ENCODE assay signal across 8 cellular contexts in the genomic region with DNA sequence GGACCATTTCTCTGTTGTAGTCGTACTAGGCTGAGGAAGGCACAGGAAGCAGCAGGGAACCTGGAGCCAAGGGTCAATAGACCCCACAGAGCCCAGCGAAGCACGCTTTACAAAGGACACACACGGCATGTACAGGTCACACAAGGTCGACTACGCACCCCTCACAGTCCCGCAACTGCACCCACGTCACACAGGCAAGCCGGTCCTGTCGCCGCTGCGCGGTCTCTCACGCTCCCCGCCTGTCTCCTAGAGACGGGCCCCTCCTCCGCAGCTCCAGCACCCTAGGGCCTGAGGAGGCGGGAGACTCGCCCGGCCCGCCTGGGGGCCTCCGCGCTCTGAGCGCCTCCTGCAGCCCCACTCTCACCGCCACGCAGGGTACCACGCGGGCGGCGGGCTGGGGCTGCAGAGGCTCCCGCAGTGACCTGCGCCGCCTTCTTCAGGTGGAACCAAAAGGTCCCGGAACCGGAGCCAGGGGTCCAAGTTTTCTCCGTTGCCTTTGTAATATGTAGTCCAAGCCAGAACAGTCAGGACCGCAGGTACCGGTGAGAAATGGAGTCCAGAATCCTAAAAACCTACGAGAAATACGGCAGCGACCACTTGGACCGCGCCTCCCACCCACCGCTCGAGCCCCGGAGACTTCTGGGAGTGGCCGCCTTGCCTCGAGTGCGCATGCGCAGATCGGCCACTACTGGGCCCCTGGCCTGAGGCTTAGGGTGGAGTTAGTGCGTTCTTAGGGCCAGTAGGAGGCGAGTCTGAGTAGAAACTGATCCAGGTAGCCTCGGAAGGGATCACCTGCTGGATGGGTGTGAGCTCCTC.
DNase-seq lines count a peak whose midpoint lies in the region; ATAC-seq lines count a peak whose summit lies in the region.

A gene (minus strand): TSS at position 651 of the 816 bp plus-strand sequence. CDS start 8,143 bp downstream, outside the sequence.

- H3K4me3 ChIP-seq in BLaER1 treated with 17β-estradiol and CSF1 and Interleukin-3, amounts not matched to agents 10 nM and 100 nM: peak within 1 kb of the TSS; percentile 74 to 98 (median 86)

- H4K20me1 ChIP-seq in BLaER1 treated with 17β-estradiol and CSF1 and Interleukin-3, amounts not matched to agents 10 nM and 100 nM: no peaks in the 10 kb centered on the region

- H3K4me1 ChIP-seq in BLaER1 treated with 17β-estradiol and CSF1 and Interleukin-3, amounts not matched to agents 10 nM and 100 nM: peaks cover 9 to 14% (median 11%) of the 10 kb centered on the region in 10 experiments

- ATAC-seq in GM19328 (IDR thresholded peaks at IDR 0.05; ENCODE audit: unreplicated experiment) (peak; percentile 97), HG03520 (IDR thresholded peaks at IDR 0.05; ENCODE audit: unreplicated experiment) (peak; percentile 89)

- H3K27ac ChIP-seq in BLaER1 treated with 17β-estradiol and CSF1 and Interleukin-3, amounts not matched to agents 10 nM and 100 nM: peak within 1 kb of the TSS; percentile 52 to 78 (median 72)

- DNase-seq in NCI-H82 treated with DMSO at 0.1 percent for 48 hours (lab: John Stamatoyannopoulos, UW; ENCODE audit: unreplicated experiment): peak; percentile 95
- peak; percentile 81 for DNase-seq in activated CD8-positive, alpha-beta memory T cell treated with anti-CD3 and anti-CD28 coated beads, Interleukin-2, amount 50 U/mL, for 4 hours
- peak; percentile 81 for DNase-seq in epidermal melanocyte (ENCODE audit: insufficient read length, low spot score)
- peak; percentile 85 for DNase-seq in middle frontal gyrus (ENCODE audit: extremely low spot score, low spot score)
- DNase-seq in stimulated activated CD8-positive, alpha-beta memory T cell treated with anti-CD3 and anti-CD28 coated beads, Interleukin-2, amount 100 ng/mL, for 1 hour (ENCODE audit: low read depth in 2 of 2): peak; percentile 67 to 71

- H3K27me3 ChIP-seq in BLaER1 treated with 17β-estradiol and CSF1 and Interleukin-3, amounts not matched to agents 10 nM and 100 nM: no peaks in the 10 kb centered on the region

- H3K9ac ChIP-seq in BLaER1 treated with 17β-estradiol and CSF1 and Interleukin-3, amounts not matched to agents 10 nM and 100 nM: peak within 1 kb of the TSS; percentile 78 to 86 (median 83)

- peaks cover 19 to 28% (median 22%) of the 10 kb centered on the region in 11 experiments for H3K36me3 ChIP-seq in BLaER1 treated with 17β-estradiol and CSF1 and Interleukin-3, amounts not matched to agents 10 nM and 100 nM

- H3K4me2 ChIP-seq in BLaER1 treated with 17β-estradiol and CSF1 and Interleukin-3, amounts not matched to agents 10 nM and 100 nM: peak within 1 kb of the TSS; percentile 79 to 93 (median 87)

- H3K9me3 ChIP-seq in BLaER1 treated with 17β-estradiol and CSF1 and Interleukin-3, amounts not matched to agents 10 nM and 100 nM (replicated peaks in 1 of 11): peaks cover 19 to 40% (median 30%) of the 10 kb centered on the region in 11 experiments

Comparison
In these comparisons a context has a peak if more than half of its experiments do, and no peak if none do; other contexts are left out.
1. Peak in every context shown above with its lines: DNase-seq, ATAC-seq, H3K4me3 ChIP-seq and H3K27ac ChIP-seq.